In genomic region chr17:39406951-39407350, GRCh38 we compare ENCODE assay signal across 13 cellular contexts. TPM values are rescaled to one million over a fixed set of nuclear protein-coding genes. Genes with fewer than 3 reads are reported as not detected.
DNase-seq lines count a peak whose midpoint lies in the region; ATAC-seq, FAIRE-seq and TF ChIP-seq lines count a peak whose summit lies in the region.
"Had no signal": no experiment of that assay in that cellular context is flagged by ENCODE, and none has a peak within 500 bp of the region (broad histone marks: within the 10 kb centered on the region; RNA-seq: fewer than 3 reads in every experiment).

No MANE protein-coding gene starts in this region.

- POLR2A ChIA-PET in activated CD4-positive, alpha-beta T cell treated with anti-CD3 and anti-CD28 coated beads for 36 hours (lab: Charles Lee), result interaction anchor here (0.6 kb wide), 1 partner anchor 45 kb away, joined by 4 read pairs; no protein-coding TSS in a partner anchor
- POLR2A ChIA-PET in A549 (lab: Yijun Ruan, JAX), result no interaction called here

- H3K9me3 Mint-ChIP-seq in activated CD4-positive, alpha-beta T cell treated with anti-CD3 and anti-CD28 coated beads for 36 hours (ENCODE audit: low read depth), result no peaks in the 10 kb centered on the region
- no peaks in the 10 kb centered on the region for H3K9me3 Mint-ChIP-seq in activated T-cell treated with anti-CD3 and anti-CD28 coated beads, Interleukin-2, amount 50 U/mL, for 72 hours
- H3K9me3 Mint-ChIP-seq: GM23338 had no signal

- no peak for ATAC-seq in activated CD4-positive, alpha-beta T cell treated with anti-CD3 and anti-CD28 coated beads for 36 hours
- ATAC-seq in activated T-cell treated with anti-CD3 and anti-CD28 coated beads, Interleukin-2, amount 50 U/mL, for 72 hours (replicated peaks in 1 of 2), result no peak
- ATAC-seq in A549 (no peak), GM21619 (IDR thresholded peaks at IDR 0.05; ENCODE audit: unreplicated experiment) (no peak)
- ATAC-seq: GM23338 had no signal

- H3K27me3 Mint-ChIP-seq in activated CD4-positive, alpha-beta T cell treated with anti-CD3 and anti-CD28 coated beads for 36 hours, result no peaks in the 10 kb centered on the region
- H3K27me3 Mint-ChIP-seq in activated T-cell treated with anti-CD3 and anti-CD28 coated beads, Interleukin-2, amount 50 U/mL, for 72 hours (ENCODE audit: low read depth), result no peaks in the 10 kb centered on the region

- no peak overlapping the region for H3K9ac ChIP-seq in HUES6 (ENCODE audit: low read length)
- H3K9ac ChIP-seq: BLaER1 had no signal

- CTCF ChIA-PET in activated CD4-positive, alpha-beta T cell treated with anti-CD3 and anti-CD28 coated beads for 36 hours (lab: Charles Lee), result interaction anchor here (0.6 to 1.1 kb wide), 3 partner anchors 15 to 234 kb away, joined by 3 read pairs; no protein-coding TSS in a partner anchor
- CTCF ChIA-PET in A549 (lab: Yijun Ruan, JAX), result interaction anchor here (1.4 to 2.0 kb wide), 2 partner anchors 16 to 20 kb away, joined by 3 to 6 read pairs; no protein-coding TSS in a partner anchor

- TF ChIP-seq EP300 in A549 (IDR thresholded peaks at IDR 0.05), result no peak

- intact Hi-C loops in activated CD4-positive, alpha-beta T cell treated with anti-CD3 and anti-CD28 coated beads for 36 hours (cut with DNase I, micrococcal nuclease), result loop anchor here in 1 of 2 experiments (10.0 kb wide), 3 partner anchors 518 to 698 kb away; partner anchors contain the start of genes LRRC3C, NR1D1 and ORMDL3

- FAIRE-seq in A549 (lab: Jason Lieb, UNC), result no peak

- H3K9me3 ChIP-seq in A549, result no peaks in the 10 kb centered on the region
- no peaks in the 10 kb centered on the region for H3K9me3 ChIP-seq in HUES6 (ENCODE audit: control insufficient read depth, insufficient read depth, low read depth, low read length)
- H3K9me3 ChIP-seq: BLaER1 had no signal

- H3K4me1 ChIP-seq in A549 (peaks cover 47% of the 10 kb centered on the region), HUES6 (ENCODE audit: control insufficient read depth, insufficient read depth, low read length) (no peaks in the 10 kb centered on the region; the same call in 1 of the 2 replicates)

- TF ChIP-seq CTCF in A549 (IDR thresholded peaks at IDR 0.05), result no peak

- TF ChIP-seq POLR2A in A549 (IDR thresholded peaks at IDR 0.05; ENCODE audit: low read length), result no peak

- peak overlapping the region in 1 of 2 experiments; percentile 81; a peak in 3 of 6 replicates for H3K27ac ChIP-seq in A549
- 0 out of 2 replicates have a peak overlapping the region, but pooled peaks have one; percentile 45 for H3K27ac ChIP-seq in HUES6 (ENCODE audit: low read depth, low read length)
- H3K27ac ChIP-seq: 22Rv1, BLaER1 had no signal

- DNase-seq in activated CD4-positive, alpha-beta T cell treated with anti-CD3 and anti-CD28 coated beads for 36 hours, result no peak
- DNase-seq in activated CD4-positive, alpha-beta T cell treated with anti-CD3 and anti-CD28 coated beads, Interleukin-2, amount 50 U/mL, for 1 hour, result no peak
- no peak for DNase-seq in activated T-cell treated with anti-CD3 and anti-CD28 coated beads, Interleukin-2, amount 50 U/mL, for 72 hours
- DNase-seq in activated T-cell treated with anti-CD3 and anti-CD28 coated beads for 4 hours (no peak), A549 (ENCODE audit: low read depth in 1 of 2, low spot score in 1 of 2) (no peak), DMS53 (lab: John Stamatoyannopoulos, UW) (no peak)
- DNase-seq: AML-193, H7 had no signal

- H3K4me2 ChIP-seq in A549, result peak overlapping the region; percentile 64
- H3K4me2 ChIP-seq: BLaER1, GM23338 had no signal

- H3K27me3 ChIP-seq in HUES6 (ENCODE audit: control insufficient read depth, insufficient read depth, low read length), result no peaks in the 10 kb centered on the region
- H3K27me3 ChIP-seq: BLaER1 had no signal

- H3K27ac Mint-ChIP-seq in activated CD4-positive, alpha-beta T cell treated with anti-CD3 and anti-CD28 coated beads for 36 hours, result peak overlapping the region; percentile 52
- H3K27ac Mint-ChIP-seq in activated T-cell treated with anti-CD3 and anti-CD28 coated beads, Interleukin-2, amount 50 U/mL, for 72 hours, result peak overlapping the region; percentile 12
- H3K27ac Mint-ChIP-seq: GM23338 had no signal

- peaks cover 41% of the 10 kb centered on the region for H3K36me3 Mint-ChIP-seq in activated CD4-positive, alpha-beta T cell treated with anti-CD3 and anti-CD28 coated beads for 36 hours (ENCODE audit: low read depth)
- H3K36me3 Mint-ChIP-seq in activated T-cell treated with anti-CD3 and anti-CD28 coated beads, Interleukin-2, amount 50 U/mL, for 72 hours (ENCODE audit: insufficient read depth in 2 of 2), result peaks cover 9 to 33% of the 10 kb centered on the region in 2 donors

- peaks cover 59% of the 10 kb centered on the region for H3K36me3 ChIP-seq in HUES6 (ENCODE audit: control insufficient read depth, insufficient read depth, low read length)

- H3K4me3 ChIP-seq in A549 (no peak overlapping the region), HUES6 (ENCODE audit: low read depth, low read length) (no peak overlapping the region)
- H3K4me3 ChIP-seq: BLaER1, GM23338 had no signal

- no peak for TF ChIP-seq RAD21 in A549 (conservative IDR thresholded peaks at IDR 0.05 in 1 of 2, IDR thresholded peaks at IDR 0.05 in 1 of 2)

- WGBS in A549 (ENCODE audit: missing lambda C conversion rate), result 16% methylated on average over 1 of the region's 1 CpG

- H3K4me1 Mint-ChIP-seq in activated CD4-positive, alpha-beta T cell treated with anti-CD3 and anti-CD28 coated beads for 36 hours, result peaks cover 41% of the 10 kb centered on the region
- H3K4me1 Mint-ChIP-seq in activated T-cell treated with anti-CD3 and anti-CD28 coated beads, Interleukin-2, amount 50 U/mL, for 72 hours (ENCODE audit: low read depth), result peaks cover 57% of the 10 kb centered on the region

- no peak overlapping the region for H3K4me3 Mint-ChIP-seq in activated CD4-positive, alpha-beta T cell treated with anti-CD3 and anti-CD28 coated beads for 36 hours
- no peak overlapping the region for H3K4me3 Mint-ChIP-seq in activated T-cell treated with anti-CD3 and anti-CD28 coated beads, Interleukin-2, amount 50 U/mL, for 72 hours
- H3K4me3 Mint-ChIP-seq: GM23338 had no signal

TF ChIP-seq in A549, 52 proteins besides CTCF, POLR2A, EP300 and RAD21 (continues in another document):
- TF ChIP-seq HEYL (CRISPR knock-in tag; IDR thresholded peaks at IDR 0.05) (no peak), EHF (CRISPR knock-in tag; IDR thresholded peaks at IDR 0.05) (no peak), CEBPB (IDR thresholded peaks at IDR 0.05) (no peak), ZNF302 (CRISPR knock-in tag; IDR thresholded peaks at IDR 0.05) (no peak), KDM1A (IDR thresholded peaks at IDR 0.05; ENCODE audit: low read depth) (no peak), FOSL2 (IDR thresholded peaks at IDR 0.05) (no peak), FOSL2 (CRISPR knock-in tag; IDR thresholded peaks at IDR 0.05) (no peak), CHD4 (IDR thresholded peaks at IDR 0.05; ENCODE audit: borderline replicate concordance) (no peak), CHD2 (IDR thresholded peaks at IDR 0.05; ENCODE audit: low read length, partially characterized antibody) (no peak), NPAS2 (CRISPR knock-in tag; IDR thresholded peaks at IDR 0.05; ENCODE audit: borderline replicate concordance) (no peak), HES2 (IDR thresholded peaks at IDR 0.05) (no peak), MAFK (IDR thresholded peaks at IDR 0.05; ENCODE audit: partially characterized antibody) (no peak), BCL3 (IDR thresholded peaks at IDR 0.05) (no peak), HOXB5 (CRISPR knock-in tag; IDR thresholded peaks at IDR 0.05) (no peak)

RNA-seq across cellular contexts. Expression of gene FBXL20, which starts 5.5 kb away (rescaled TPM):
- 10 to 100 TPM; 16.9 to 18.9 TPM for total RNA-seq in activated CD4-positive, alpha-beta T cell treated with anti-CD3 and anti-CD28 coated beads for 36 hours
- total RNA-seq in activated T-cell treated with anti-CD3 and anti-CD28 coated beads, Interleukin-2, amount 50 U/mL, for 72 hours, result 10 to 100 TPM; 28.5 to 30.5 TPM
- polyA plus RNA-seq in A549 (2011; rRNA removed) (6.7 and 12.2 TPM in 2 replicates), A549 (2017; fragmentation: RNase III; extraction: RNeasy Plus Mini Kit Qiagen cat#74134 plus additional on column Dnase treatment) (4.3 to 5.7 TPM (median 5.6 TPM) in 3 replicates)
- 1.7 and 2.4 TPM in 2 replicates for polyA plus RNA-seq in A549 (2012; cell fraction: cytosol; rRNA removed)
- polyA plus RNA-seq in A549 (2012; cell fraction: nucleus; rRNA removed), result 2.6 and 5.8 TPM in 2 replicates
- polyA minus RNA-seq in A549 (2011; rRNA and poly(A)+ RNA removed), result 16.5 and 21.7 TPM in 2 replicates

RNA-seq across cellular contexts. Expression of gene MED1, which starts 44.1 kb away (rescaled TPM):
- 10 to 100 TPM; 66.1 to 76.1 TPM for total RNA-seq in activated CD4-positive, alpha-beta T cell treated with anti-CD3 and anti-CD28 coated beads for 36 hours
- 10 to 100 TPM; 79.7 to 88.3 TPM for total RNA-seq in activated T-cell treated with anti-CD3 and anti-CD28 coated beads, Interleukin-2, amount 50 U/mL, for 72 hours
- polyA plus RNA-seq in A549 (2011; rRNA removed), result 74.9 and 76.2 TPM in 2 replicates
- 12.7 and 16.2 TPM in 2 replicates for polyA plus RNA-seq in A549 (2012; cell fraction: cytosol; rRNA removed)
- 9.9 and 10.6 TPM in 2 replicates for polyA plus RNA-seq in A549 (2012; cell fraction: nucleus; rRNA removed)
- 33.8 to 37.0 TPM (median 34.7 TPM) in 3 replicates for polyA plus RNA-seq in A549 (2017; fragmentation: RNase III; extraction: RNeasy Plus Mini Kit Qiagen cat#74134 plus additional on column Dnase treatment)
- polyA minus RNA-seq in A549 (2011; rRNA and poly(A)+ RNA removed), result 59.6 and 63.1 TPM in 2 replicates

RNA-seq across cellular contexts. Expression of gene CDK12, which starts 54.3 kb away (rescaled TPM):
- 10 to 100 TPM; 65.9 to 83.3 TPM for total RNA-seq in activated CD4-positive, alpha-beta T cell treated with anti-CD3 and anti-CD28 coated beads for 36 hours
- total RNA-seq in activated T-cell treated with anti-CD3 and anti-CD28 coated beads, Interleukin-2, amount 50 U/mL, for 72 hours, result 10 to 100 TPM; 69.4 to 75.9 TPM
- 42.1 and 47.3 TPM in 2 replicates for polyA plus RNA-seq in A549 (2011; rRNA removed)
- 13.7 and 17.8 TPM in 2 replicates for polyA plus RNA-seq in A549 (2012; cell fraction: cytosol; rRNA removed)
- polyA plus RNA-seq in A549 (2012; cell fraction: nucleus; rRNA removed), result 22.0 and 28.6 TPM in 2 replicates
- 36.7 to 40.0 TPM (median 37.8 TPM) in 3 replicates for polyA plus RNA-seq in A549 (2017; fragmentation: RNase III; extraction: RNeasy Plus Mini Kit Qiagen cat#74134 plus additional on column Dnase treatment)
- polyA minus RNA-seq in A549 (2011; rRNA and poly(A)+ RNA removed), result 87.2 and 94.7 TPM in 2 replicates
